8 cellular contexts compared by ENCODE assay signal in the genomic region with DNA sequence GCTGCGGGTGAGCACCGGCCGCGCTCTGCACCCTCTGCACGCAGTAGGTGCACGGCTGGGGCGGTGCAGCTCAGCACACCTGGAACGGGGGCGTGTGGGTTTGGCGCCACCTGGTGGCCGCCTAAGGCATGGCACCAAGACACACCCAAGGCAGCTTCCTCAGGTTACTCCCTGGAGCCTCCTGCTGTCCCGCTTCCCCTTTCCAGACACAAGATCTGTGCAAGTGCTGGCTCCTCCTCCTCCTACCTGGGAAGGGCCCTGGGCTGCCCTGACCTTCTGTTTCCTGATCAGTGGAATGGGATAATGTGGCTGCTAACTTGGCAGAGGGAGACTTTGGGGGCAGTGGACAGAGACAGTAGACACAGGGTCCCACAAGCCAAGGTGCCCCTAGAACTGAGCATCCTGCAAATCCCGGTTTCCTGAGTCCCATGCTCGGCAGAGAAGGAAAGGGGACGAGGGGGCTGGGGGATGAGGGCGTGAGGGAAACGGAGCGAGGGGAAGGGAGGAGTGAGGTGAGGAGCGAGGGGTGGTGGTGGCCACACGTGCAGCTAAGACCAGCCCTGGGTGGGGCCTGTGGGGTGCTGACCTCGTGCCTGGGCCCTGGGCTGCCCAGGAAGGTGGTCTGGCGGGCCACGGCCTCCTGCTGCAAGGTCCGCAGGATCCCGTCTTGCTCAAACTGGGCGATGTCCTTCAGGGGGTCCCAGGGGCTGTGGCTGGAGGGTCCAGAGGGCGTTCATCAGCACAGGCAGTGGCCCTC. TPM values are rescaled to one million over a fixed set of nuclear protein-coding genes. Genes with fewer than 3 reads are reported as not detected.
DNase-seq lines count a peak whose midpoint lies in the region; ATAC-seq, FAIRE-seq and TF ChIP-seq lines count a peak whose summit lies in the region.

No MANE protein-coding gene starts in this region.

- H3K9ac ChIP-seq in DND-41 (ENCODE audit: low read depth, low read length) (no peak overlapping the region), HepG2 (ENCODE audit: insufficient read depth, low read depth, low read length) (no peak overlapping the region)

- H2AFZ ChIP-seq in DND-41 (ENCODE audit: low read depth, low read length) (no peak overlapping the region), HepG2 (ENCODE audit: low read length) (no peak overlapping the region)

- TF ChIP-seq CTCF in DND-41 (IDR thresholded peaks at IDR 0.05; ENCODE audit: borderline replicate concordance, extremely low read depth, low read length, poor library complexity, severe bottlenecking) = peak; percentile 99
- TF ChIP-seq CTCF in HEK293 (tag by site-specific recombination; IDR thresholded peaks at IDR 0.05) = peak; percentile 96
- TF ChIP-seq CTCF in HepG2 (CRISPR knock-in tag; IDR thresholded peaks at IDR 0.05) = peak; percentile 98

- no peak for TF ChIP-seq POLR2A in HepG2 (IDR thresholded peaks at IDR 0.05; ENCODE audit: insufficient read depth in 1 of 2, low read depth in 2 of 2, low read length in 2 of 2)

- CTCF ChIA-PET in HEK293 (lab: Yijun Ruan, JAX) (interaction anchor here (0.5 to 7.3 kb wide), 45 partner anchors 8 to 560 kb away, joined by 3 to 144 read pairs (median 4); partner anchors contain the start of gene PHLDA2), HepG2 (lab: Yijun Ruan, JAX; ENCODE audit: low intra/inter-chr PET ratio, low total read pairs) (interaction anchor here (0.7 to 3.7 kb wide), 3 partner anchors 55 to 117 kb away, joined by 3 to 53 read pairs (median 3); no protein-coding TSS in a partner anchor)

- POLR2A ChIA-PET in HEK293 (lab: Yijun Ruan, JAX) (interaction anchor here (0.7 to 2.6 kb wide), 5 partner anchors 35 to 287 kb away, joined by 3 to 12 read pairs (median 4); partner anchors contain the start of genes CARS1, NAP1L4 and ZNF195), HepG2 (lab: Yijun Ruan, JAX) (no interaction called here)

- H3K27ac ChIP-seq in DND-41 (ENCODE audit: low read length) = no peak overlapping the region
- H3K27ac ChIP-seq in HEK293 (ENCODE audit: extremely low read depth, low read depth, low read length) = no peak overlapping the region
- no peak overlapping the region for H3K27ac ChIP-seq in HepG2 (ENCODE audit: extremely low read length, insufficient read depth, low read length)

- ATAC-seq in DND-41 (ENCODE audit: insufficient read depth, low read depth) (peak; percentile 73), HepG2 (peak; percentile 67), HG02571 (IDR thresholded peaks at IDR 0.05; ENCODE audit: unreplicated experiment) (no peak)
- ATAC-seq in central memory CD8-positive, alpha-beta T cell (replicated peaks; ENCODE audit: extremely low read depth, poor library complexity, severe bottlenecking) = peak; percentile 85

- H3K4me2 ChIP-seq in DND-41 (ENCODE audit: insufficient read depth, low read length) (no peak overlapping the region), HepG2 (ENCODE audit: low read depth, low read length) (no peak overlapping the region)

- H3K27me3 ChIP-seq in DND-41 (ENCODE audit: insufficient read depth, low read length, poor library complexity) = no peaks in the 10 kb centered on the region
- H3K27me3 ChIP-seq in HepG2 (ENCODE audit: control insufficient read depth in 1 of 2, insufficient read depth in 2 of 2, low read length in 2 of 2) = peaks cover 13 to 65% of the 10 kb centered on the region in 2 experiments

- intact Hi-C loops in HepG2 (cut with micrococcal nuclease; ENCODE audit: unreplicated experiment) = loop anchor here (1.0 to 5.0 kb wide), 2 partner anchors 35 to 55 kb away; partner anchors contain the start of gene CARS1

- peak; percentile 98 for TF ChIP-seq RAD21 in HepG2 (CRISPR knock-in tag; IDR thresholded peaks at IDR 0.05)

- H3K4me3 ChIP-seq in DND-41 (ENCODE audit: low read depth in 1 of 2, low read length in 2 of 2) (no peak overlapping the region), HEK293 (ENCODE audit: low read depth, low read length) (no peak overlapping the region), HepG2 (replicated peaks in 1 of 3; ENCODE audit: insufficient read depth in 1 of 3, low read depth in 2 of 3, low read length in 3 of 3) (no peak overlapping the region)

- H3K79me2 ChIP-seq in DND-41 (ENCODE audit: insufficient read depth, low read length) = no peaks in the 10 kb centered on the region
- H3K79me2 ChIP-seq in HepG2 (ENCODE audit: insufficient read depth, low read length) = no peaks in the 10 kb centered on the region

- BruUV-seq in HepG2 (replicated peaks; lab: Mats Ljungman, UMichigan) = no TSS peak

- no peaks in the 10 kb centered on the region for H3K4me1 Mint-ChIP-seq in central memory CD8-positive, alpha-beta T cell

- in situ Hi-C loops in HepG2 (cut with HindIII; ENCODE audit: extremely low pct_ligation_motif_present, low pct_unique_long_range_greater_than_20kb) = loop anchor here (5.0 kb wide), 1 partner anchor 50 kb away; no protein-coding TSS in a partner anchor

- TF ChIP-seq EP300 in HepG2 (IDR thresholded peaks at IDR 0.05; ENCODE audit: low read depth in 2 of 2, low read length in 2 of 2) = no peak
- no peak for TF ChIP-seq EP300 in HepG2 (CRISPR knock-in tag; IDR thresholded peaks at IDR 0.05; ENCODE audit: borderline replicate concordance)

- peaks cover 19% of the 10 kb centered on the region for H3K36me3 Mint-ChIP-seq in central memory CD8-positive, alpha-beta T cell (ENCODE audit: insufficient read depth)

- H3K4me3 Mint-ChIP-seq in central memory CD8-positive, alpha-beta T cell = no peak overlapping the region

- H3K36me3 ChIP-seq in DND-41 (ENCODE audit: insufficient read depth, low read length) (peaks cover 78% of the 10 kb centered on the region), HEK293 (ENCODE audit: control insufficient read depth in 2 of 2, insufficient read depth in 1 of 2, low read length in 2 of 2) (peaks cover 0 to 20% of the 10 kb centered on the region in 2 experiments; a peak in 1 of 3 replicates), HepG2 (replicated peaks in 1 of 2; ENCODE audit: control insufficient read depth in 1 of 2, insufficient read depth in 2 of 2, low read length in 2 of 2) (no peaks in the 10 kb centered on the region)

- H3K27ac Mint-ChIP-seq in central memory CD8-positive, alpha-beta T cell (ENCODE audit: low read depth) = no peak overlapping the region

- H3K4me1 ChIP-seq in DND-41 (ENCODE audit: insufficient read depth, low read length) (no peaks in the 10 kb centered on the region), HEK293 (ENCODE audit: control insufficient read depth, insufficient read depth, low read length) (no peaks in the 10 kb centered on the region), HepG2 (ENCODE audit: insufficient read depth, low read length) (peaks cover 30% of the 10 kb centered on the region)

- 10% methylated on average over 8 of the region's 27 CpGs for WGBS in HepG2 (ENCODE audit: low lambda C conversion rate)

- H3K27me3 Mint-ChIP-seq in central memory CD8-positive, alpha-beta T cell = no peaks in the 10 kb centered on the region

- peak; percentile 66 for FAIRE-seq in HepG2 (lab: Jason Lieb, UNC)

- peaks cover 26% of the 10 kb centered on the region for H4K20me1 ChIP-seq in DND-41 (ENCODE audit: insufficient read depth, low read length)
- H4K20me1 ChIP-seq in HepG2 (ENCODE audit: insufficient read depth, low read length) = no peaks in the 10 kb centered on the region

- H3K9me3 ChIP-seq in DND-41 (ENCODE audit: insufficient read depth, low read length, severe bottlenecking) (no peaks in the 10 kb centered on the region), HEK293 (ENCODE audit: control insufficient read depth, insufficient read depth, low read depth, low read length) (no peaks in the 10 kb centered on the region), HepG2 (ENCODE audit: low read length) (no peaks in the 10 kb centered on the region)

- H3K9me3 Mint-ChIP-seq in central memory CD8-positive, alpha-beta T cell = no peaks in the 10 kb centered on the region

- peak; percentile 65 for DNase-seq in DND-41
- DNase-seq in NCI-H2196 treated with DMSO at 0.1 percent for 48 hours (lab: John Stamatoyannopoulos, UW; ENCODE audit: unreplicated experiment) = peak; percentile 67
- DNase-seq in activated CD4-positive, alpha-beta T cell treated with anti-CD3 and anti-CD28 coated beads for 1 hour = peak; percentile 65
- DNase-seq in central memory CD8-positive, alpha-beta T cell (ENCODE audit: low spot score in 2 of 2) = peak; percentile 50 to 66
- DNase-seq in HepG2 (ENCODE audit: low spot score) = peak; percentile 56
- DNase-seq in stimulated activated CD4-positive, alpha-beta T cell treated with anti-CD3 and anti-CD28 coated beads, TNF-alpha, amount 100 ng/mL, for 4 hours (ENCODE audit: low read depth in 3 of 3) = peak; percentile 53 to 55 (median 53)

TF ChIP-seq in HEK293, 187 proteins besides CTCF, POLR2A, EP300 and RAD21 (continues in another document):
- 0 out of 2 replicates have a peak, but pooled peaks have one; percentile 35 for TF ChIP-seq ZNF792 (tag by site-specific recombination; IDR thresholded peaks at IDR 0.05)

TF ChIP-seq in HepG2, 621 proteins besides CTCF, POLR2A, EP300 and RAD21 (continues in another document):
- 0 out of 2 replicates have a peak, but pooled peaks have one; percentile 50 for TF ChIP-seq ELF3 (CRISPR knock-in tag; IDR thresholded peaks at IDR 0.05)

RNA-seq across cellular contexts. Expression of gene CARS1, which starts 34.8 kb away (rescaled TPM):
- total RNA-seq in HepG2 (2016; rRNA removed; fragmentation: Illumina TruSeq; extraction: Trizol) = 32.1 and 33.8 TPM in 2 replicates
- 6.6 and 6.8 TPM in 2 replicates for total RNA-seq in HepG2 (2016; cell fraction: cytosol; rRNA removed; fragmentation: Illumina TruSeq; extraction: Trizol; ENCODE audit: low read depth)
- total RNA-seq in HepG2 (2016; cell fraction: insoluble cytoplasmic fraction; rRNA removed; fragmentation: Illumina TruSeq; extraction: Trizol) = 31.0 and 33.3 TPM in 2 replicates
- 11.2 and 30.8 TPM in 2 replicates for total RNA-seq in HepG2 (2016; cell fraction: membrane; rRNA removed; fragmentation: Illumina TruSeq; extraction: Trizol)
- total RNA-seq in HepG2 (2016; cell fraction: nucleus; rRNA removed; fragmentation: Illumina TruSeq; extraction: Trizol) = 32.2 and 55.6 TPM in 2 replicates
- 47.0 and 51.1 TPM in 2 replicates for polyA plus RNA-seq in HepG2 (2011; rRNA removed)
- polyA plus RNA-seq in HepG2 (2011; cell fraction: cytosol; rRNA removed) = 24.8 and 30.7 TPM in 2 replicates
- 122 and 123 TPM in 2 replicates for polyA plus RNA-seq in HepG2 (2011; cell fraction: nucleus; rRNA removed)
- polyA plus RNA-seq in HepG2 (2012) = 27.1 and 55.0 TPM in 2 replicates
- 5.3 and 6.3 TPM in 2 replicates for polyA plus RNA-seq in HepG2 (2016; cell fraction: cytosol; fragmentation: Illumina TruSeq; extraction: Trizol; ENCODE audit: low read depth)
- 28.8 and 29.1 TPM in 2 replicates for polyA plus RNA-seq in HepG2 (2016; cell fraction: insoluble cytoplasmic fraction; fragmentation: Illumina TruSeq; extraction: Trizol; ENCODE audit: low read depth)
- 8.7 and 27.3 TPM in 2 replicates for polyA plus RNA-seq in HepG2 (2016; cell fraction: membrane; fragmentation: Illumina TruSeq; extraction: Trizol; ENCODE audit: low read depth)
- polyA plus RNA-seq in HepG2 (2016; cell fraction: nucleus; fragmentation: Illumina TruSeq; extraction: Trizol; ENCODE audit: insufficient read depth, low read depth) = 59.1 and 103 TPM in 2 replicates
- 27.7 and 54.6 TPM in 2 replicates for polyA minus RNA-seq in HepG2 (2011; rRNA and poly(A)+ RNA removed; ENCODE audit: low replicate concordance)
- 18.4 and 22.4 TPM in 2 replicates for polyA minus RNA-seq in HepG2 (2011; cell fraction: cytosol; rRNA and poly(A)+ RNA removed)
- polyA minus RNA-seq in HepG2 (2011; cell fraction: nucleus; rRNA and poly(A)+ RNA removed) = 55.0 and 56.3 TPM in 2 replicates
